In genomic region chr21:44962481-44962966, GRCh38 we compare ENCODE assay signal across 9 cellular contexts. TPM values are rescaled to one million over a fixed set of nuclear protein-coding genes. Genes with fewer than 3 reads are reported as not detected.
DNase-seq lines count a peak whose midpoint lies in the region; ATAC-seq and TF ChIP-seq lines count a peak whose summit lies in the region.
"Had no signal": no experiment of that assay in that cellular context is flagged by ENCODE, and none has a peak within 500 bp of the region (broad histone marks: within the 10 kb centered on the region; RNA-seq: fewer than 3 reads in every experiment).

No MANE protein-coding gene starts in this region.

- H2AFZ ChIP-seq in Karpas-422 (ENCODE audit: low read length): no peak overlapping the region

- H3K36me3 Mint-ChIP-seq in activated naive CD4-positive, alpha-beta T cell treated with anti-CD3 and anti-CD28 coated beads, Interleukin-2, amount 50 U/mL, for 72 hours: peaks cover 4 to 5% of the 10 kb centered on the region in 2 donors

- no peak overlapping the region for H3K4me3 ChIP-seq in AG09309 (ENCODE audit: control insufficient read depth, low read depth, low read length)
- H3K4me3 ChIP-seq in foreskin fibroblast (ENCODE audit: low read depth in 1 of 2, low read length in 2 of 2): no peak overlapping the region
- H3K4me3 ChIP-seq in Karpas-422 (ENCODE audit: low read length): no peak overlapping the region

- no peaks in the 10 kb centered on the region for H3K9me2 ChIP-seq in Karpas-422 (replicated peaks; ENCODE audit: insufficient read depth, low read length)

- H3K36me3 ChIP-seq in Karpas-422 (ENCODE audit: insufficient read depth, low read length): peaks cover 30% of the 10 kb centered on the region

- ATAC-seq in activated naive CD4-positive, alpha-beta T cell treated with anti-CD3 and anti-CD28 coated beads, Interleukin-2, amount 50 U/mL, for 72 hours: no peak
- no peak for ATAC-seq in GM18868 (IDR thresholded peaks at IDR 0.05; ENCODE audit: unreplicated experiment)

- H4K20me1 ChIP-seq in Karpas-422 (ENCODE audit: insufficient read depth, low read depth, low read length): peaks cover 28% of the 10 kb centered on the region

- DNase-seq in AG09309 (ENCODE audit: low read depth) (peak; percentile 98), amniotic stem cell (lab: John Stamatoyannopoulos, UW) (peak; percentile 63), foreskin fibroblast (peak; percentile 92 to 93), non-pigmented ciliary epithelial cell (ENCODE audit: low read depth) (peak; percentile 98), hippocampal formation (lab: John Stamatoyannopoulos, UW) (no peak), Karpas-422 (no peak)
- no peak for DNase-seq in activated naive CD4-positive, alpha-beta T cell treated with anti-CD3 and anti-CD28 coated beads, Interleukin-2, amount 50 U/mL, for 72 hours (ENCODE audit: low spot score in 2 of 2)

- H3K27ac Mint-ChIP-seq in activated naive CD4-positive, alpha-beta T cell treated with anti-CD3 and anti-CD28 coated beads, Interleukin-2, amount 50 U/mL, for 72 hours: no peak overlapping the region

- no peak overlapping the region for H3K4me2 ChIP-seq in Karpas-422 (ENCODE audit: low read depth, low read length, poor library complexity, severe bottlenecking)

- H3K9ac ChIP-seq in Karpas-422 (ENCODE audit: low read length): no peak overlapping the region

- peaks cover 23% of the 10 kb centered on the region for H3K4me1 ChIP-seq in Karpas-422 (ENCODE audit: low read length)

- H3K27ac ChIP-seq in Karpas-422 (ENCODE audit: low read length): no peak overlapping the region
- H3K27ac ChIP-seq: HL-60 had no signal

- H3K27me3 ChIP-seq in Karpas-422 (ENCODE audit: low read length): no peaks in the 10 kb centered on the region

- TF ChIP-seq CTCF in AG09309 (IDR thresholded peaks at IDR 0.05; ENCODE audit: control insufficient read depth, insufficient read depth, low read depth, low read length, missing control alignments) (no peak), foreskin fibroblast (IDR thresholded peaks at IDR 0.05; ENCODE audit: low read depth, low read length) (no peak)

- H3K9me3 Mint-ChIP-seq in activated naive CD4-positive, alpha-beta T cell treated with anti-CD3 and anti-CD28 coated beads, Interleukin-2, amount 50 U/mL, for 72 hours: no peaks in the 10 kb centered on the region

- H3K79me2 ChIP-seq in Karpas-422 (ENCODE audit: low read length): peaks cover 46% of the 10 kb centered on the region

- no peaks in the 10 kb centered on the region for H3K9me3 ChIP-seq in Karpas-422 (ENCODE audit: low read length)

RNA-seq across cellular contexts. Expression of gene SLX9, which starts 22.7 kb away (rescaled TPM):
- 10 to 100 TPM; 25.3 to 63.9 TPM for total RNA-seq in activated naive CD4-positive, alpha-beta T cell treated with anti-CD3 and anti-CD28 coated beads, Interleukin-2, amount 50 U/mL, for 72 hours
- 12.2 and 48.7 TPM in 2 replicates for total RNA-seq in Karpas-422 (2014; rRNA removed; shearing (Covaris generic); ENCODE audit: low replicate concordance)

RNA-seq across cellular contexts. Expression of gene ITGB2, which starts 41.8 kb away (rescaled TPM):
- 100 to 1,000 TPM; 151 to 272 TPM for total RNA-seq in activated naive CD4-positive, alpha-beta T cell treated with anti-CD3 and anti-CD28 coated beads, Interleukin-2, amount 50 U/mL, for 72 hours
- total RNA-seq in Karpas-422 (2014; rRNA removed; shearing (Covaris generic); ENCODE audit: low replicate concordance): 252 and 484 TPM in 2 replicates

Comparison
In these comparisons a context has a peak if more than half of its experiments do, and no peak if none do; other contexts are left out.
1. DNase-seq: peak in AG09309 (single experiment), amniotic stem cell (single experiment), foreskin fibroblast (2 of 2) and non-pigmented ciliary epithelial cell (single experiment); none in activated naive CD4-positive, alpha-beta T cell treated with anti-CD3 and anti-CD28 coated beads, Interleukin-2, amount 50 U/mL, for 72 hours (0 of 2), hippocampal formation (0 of 2) and Karpas-422 (single experiment).